Comparison of ENCODE assay signal across 1 cellular context in the genomic region with DNA sequence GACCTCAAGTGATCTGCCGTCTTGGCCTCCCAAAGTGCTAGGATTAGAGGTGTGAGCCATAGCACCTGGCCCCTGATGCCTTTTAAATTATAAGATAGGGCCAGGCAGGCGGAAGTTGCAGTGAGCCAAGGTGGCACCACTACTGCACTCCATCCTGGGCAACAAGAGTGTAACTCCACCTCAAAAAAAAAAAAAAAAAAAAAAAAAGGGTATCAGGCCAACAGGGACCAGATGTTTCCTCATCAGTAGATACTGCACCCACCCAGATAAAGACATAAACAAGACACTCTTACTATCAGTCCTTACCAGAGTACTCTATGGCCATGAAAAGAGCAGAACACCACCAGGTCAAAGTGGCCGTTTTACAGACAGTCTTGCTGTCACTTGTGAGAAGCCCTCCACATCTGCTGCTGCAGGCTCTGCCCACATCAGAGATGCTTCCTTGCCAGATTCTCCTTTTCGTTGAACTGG.
A peak's percentile ranks its signal among the peaks of the same experiment; 100 is the strongest.
TF ChIP-seq lines count a peak whose summit lies in the region.

No MANE protein-coding gene starts in this region.

TF ChIP-seq in K562, 482 proteins besides CTCF, POLR2A, EP300 and RAD21 (continued from another document and continues in another):
- TF ChIP-seq, protein P1, sequence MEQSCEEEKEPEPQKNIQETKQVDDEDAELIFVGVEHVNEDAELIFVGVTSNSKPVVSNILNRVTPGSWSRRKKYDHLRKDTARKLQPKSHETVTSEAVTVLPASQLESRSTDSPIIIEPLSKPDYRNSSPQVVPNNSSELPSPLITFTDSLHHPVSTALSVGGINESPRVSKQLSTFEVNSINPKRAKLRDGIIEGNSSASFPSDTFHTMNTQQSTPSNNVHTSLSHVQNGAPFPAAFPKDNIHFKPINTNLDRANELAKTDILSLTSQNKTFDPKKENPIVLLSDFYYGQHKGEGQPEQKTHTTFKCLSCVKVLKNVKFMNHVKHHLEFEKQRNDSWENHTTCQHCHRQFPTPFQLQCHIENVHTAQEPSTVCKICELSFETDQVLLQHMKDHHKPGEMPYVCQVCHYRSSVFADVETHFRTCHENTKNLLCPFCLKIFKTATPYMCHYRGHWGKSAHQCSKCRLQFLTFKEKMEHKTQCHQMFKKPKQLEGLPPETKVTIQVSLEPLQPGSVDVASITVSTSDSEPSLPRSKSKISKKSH (CRISPR knock-in tag; IDR thresholded peaks at IDR 0.05) = no peak
- TF ChIP-seq, protein P2, sequence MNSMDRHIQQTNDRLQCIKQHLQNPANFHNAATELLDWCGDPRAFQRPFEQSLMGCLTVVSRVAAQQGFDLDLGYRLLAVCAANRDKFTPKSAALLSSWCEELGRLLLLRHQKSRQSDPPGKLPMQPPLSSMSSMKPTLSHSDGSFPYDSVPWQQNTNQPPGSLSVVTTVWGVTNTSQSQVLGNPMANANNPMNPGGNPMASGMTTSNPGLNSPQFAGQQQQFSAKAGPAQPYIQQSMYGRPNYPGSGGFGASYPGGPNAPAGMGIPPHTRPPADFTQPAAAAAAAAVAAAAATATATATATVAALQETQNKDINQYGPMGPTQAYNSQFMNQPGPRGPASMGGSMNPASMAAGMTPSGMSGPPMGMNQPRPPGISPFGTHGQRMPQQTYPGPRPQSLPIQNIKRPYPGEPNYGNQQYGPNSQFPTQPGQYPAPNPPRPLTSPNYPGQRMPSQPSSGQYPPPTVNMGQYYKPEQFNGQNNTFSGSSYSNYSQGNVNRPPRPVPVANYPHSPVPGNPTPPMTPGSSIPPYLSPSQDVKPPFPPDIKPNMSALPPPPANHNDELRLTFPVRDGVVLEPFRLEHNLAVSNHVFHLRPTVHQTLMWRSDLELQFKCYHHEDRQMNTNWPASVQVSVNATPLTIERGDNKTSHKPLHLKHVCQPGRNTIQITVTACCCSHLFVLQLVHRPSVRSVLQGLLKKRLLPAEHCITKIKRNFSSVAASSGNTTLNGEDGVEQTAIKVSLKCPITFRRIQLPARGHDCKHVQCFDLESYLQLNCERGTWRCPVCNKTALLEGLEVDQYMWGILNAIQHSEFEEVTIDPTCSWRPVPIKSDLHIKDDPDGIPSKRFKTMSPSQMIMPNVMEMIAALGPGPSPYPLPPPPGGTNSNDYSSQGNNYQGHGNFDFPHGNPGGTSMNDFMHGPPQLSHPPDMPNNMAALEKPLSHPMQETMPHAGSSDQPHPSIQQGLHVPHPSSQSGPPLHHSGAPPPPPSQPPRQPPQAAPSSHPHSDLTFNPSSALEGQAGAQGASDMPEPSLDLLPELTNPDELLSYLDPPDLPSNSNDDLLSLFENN (IDR thresholded peaks at IDR 0.05; ENCODE audit: low read depth in 2 of 2, low read length in 2 of 2) = peak in 1 of 2 experiments; percentile 99; a peak in 2 of 4 replicates
- TF ChIP-seq TSC22D4 (tag; IDR thresholded peaks at IDR 0.05) (no peak), ZNF174 (CRISPR knock-in tag; IDR thresholded peaks at IDR 0.05) (no peak), DLX4 (CRISPR knock-in tag; IDR thresholded peaks at IDR 0.05) (no peak), XRCC3 (IDR thresholded peaks at IDR 0.05) (no peak), POLR2H (tag; IDR thresholded peaks at IDR 0.05; ENCODE audit: low read depth) (0 out of 2 replicates have a peak, but pooled peaks have one; percentile 45), SOX6 (IDR thresholded peaks at IDR 0.05) (peak; percentile 97), HDAC3 (IDR thresholded peaks at IDR 0.05; ENCODE audit: borderline replicate concordance, partially characterized antibody) (peak; percentile 96), MTA2 (IDR thresholded peaks at IDR 0.05; ENCODE audit: low read depth) (peak; percentile 100), ZNF695 (CRISPR knock-in tag; IDR thresholded peaks at IDR 0.05) (no peak), E2F6 (IDR thresholded peaks at IDR 0.05; ENCODE audit: borderline replicate concordance in 1 of 2, extremely low read depth in 1 of 2, insufficient read depth in 1 of 2, insufficient read length in 1 of 2, low read depth in 1 of 2, low read length in 1 of 2, poor library complexity in 1 of 2, severe bottlenecking in 1 of 2) (no peak), RFX7 (CRISPR knock-in tag; IDR thresholded peaks at IDR 0.05) (no peak), MGA (IDR thresholded peaks at IDR 0.05) (no peak), VEZF1 (CRISPR knock-in tag; IDR thresholded peaks at IDR 0.05) (peak; percentile 74), ZNF445 (CRISPR knock-in tag; IDR thresholded peaks at IDR 0.05; ENCODE audit: low read depth) (no peak), ZNF644 (tag; IDR thresholded peaks at IDR 0.05; ENCODE audit: low read depth) (peak; percentile 96), HDAC2 (IDR thresholded peaks at IDR 0.05) (peak; percentile 93; the same call in 1 of the 2 replicates), CBX1 (IDR thresholded peaks at IDR 0.05; ENCODE audit: low read depth) (no peak), KAT2B (IDR thresholded peaks at IDR 0.05; ENCODE audit: low read depth, low read length) (no peak), YY1 (IDR thresholded peaks at IDR 0.05; ENCODE audit: borderline replicate concordance in 1 of 3, control insufficient read depth in 1 of 3, extremely low read depth in 1 of 3, insufficient read depth in 3 of 3, insufficient read length in 1 of 3, insufficient replicate concordance in 2 of 3, low read depth in 1 of 3, low read length in 2 of 3) (peak in 1 of 3 experiments; percentile 14), ZNF785 (CRISPR knock-in tag; IDR thresholded peaks at IDR 0.05) (no peak), E2F4 (CRISPR knock-in tag; IDR thresholded peaks at IDR 0.05; ENCODE audit: low read depth) (no peak), HLTF (IDR thresholded peaks at IDR 0.05) (peak; percentile 98), FOXJ3 (CRISPR knock-in tag; IDR thresholded peaks at IDR 0.05) (peak; percentile 52; the same call in 1 of the 2 replicates), SAFB (IDR thresholded peaks at IDR 0.05; ENCODE audit: borderline replicate concordance, low read depth, low read length) (no peak)
- TF ChIP-seq, protein P3, sequence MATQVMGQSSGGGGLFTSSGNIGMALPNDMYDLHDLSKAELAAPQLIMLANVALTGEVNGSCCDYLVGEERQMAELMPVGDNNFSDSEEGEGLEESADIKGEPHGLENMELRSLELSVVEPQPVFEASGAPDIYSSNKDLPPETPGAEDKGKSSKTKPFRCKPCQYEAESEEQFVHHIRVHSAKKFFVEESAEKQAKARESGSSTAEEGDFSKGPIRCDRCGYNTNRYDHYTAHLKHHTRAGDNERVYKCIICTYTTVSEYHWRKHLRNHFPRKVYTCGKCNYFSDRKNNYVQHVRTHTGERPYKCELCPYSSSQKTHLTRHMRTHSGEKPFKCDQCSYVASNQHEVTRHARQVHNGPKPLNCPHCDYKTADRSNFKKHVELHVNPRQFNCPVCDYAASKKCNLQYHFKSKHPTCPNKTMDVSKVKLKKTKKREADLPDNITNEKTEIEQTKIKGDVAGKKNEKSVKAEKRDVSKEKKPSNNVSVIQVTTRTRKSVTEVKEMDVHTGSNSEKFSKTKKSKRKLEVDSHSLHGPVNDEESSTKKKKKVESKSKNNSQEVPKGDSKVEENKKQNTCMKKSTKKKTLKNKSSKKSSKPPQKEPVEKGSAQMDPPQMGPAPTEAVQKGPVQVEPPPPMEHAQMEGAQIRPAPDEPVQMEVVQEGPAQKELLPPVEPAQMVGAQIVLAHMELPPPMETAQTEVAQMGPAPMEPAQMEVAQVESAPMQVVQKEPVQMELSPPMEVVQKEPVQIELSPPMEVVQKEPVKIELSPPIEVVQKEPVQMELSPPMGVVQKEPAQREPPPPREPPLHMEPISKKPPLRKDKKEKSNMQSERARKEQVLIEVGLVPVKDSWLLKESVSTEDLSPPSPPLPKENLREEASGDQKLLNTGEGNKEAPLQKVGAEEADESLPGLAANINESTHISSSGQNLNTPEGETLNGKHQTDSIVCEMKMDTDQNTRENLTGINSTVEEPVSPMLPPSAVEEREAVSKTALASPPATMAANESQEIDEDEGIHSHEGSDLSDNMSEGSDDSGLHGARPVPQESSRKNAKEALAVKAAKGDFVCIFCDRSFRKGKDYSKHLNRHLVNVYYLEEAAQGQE (CRISPR knock-in tag; IDR thresholded peaks at IDR 0.05; ENCODE audit: low read depth) = no peak
